In genomic region chr13:92029641-92030040, GRCh38 we compare ENCODE assay signal across 24 cellular contexts.
"Had no signal": no experiment of that assay in that cellular context is flagged by ENCODE, and none has a peak within 500 bp of the region (broad histone marks: within the 10 kb centered on the region; RNA-seq: fewer than 3 reads in every experiment).

No MANE protein-coding gene starts in this region.

- H3K4me1 ChIP-seq: colonic mucosa, esophagus muscularis mucosa, esophagus squamous epithelium, foreskin keratinocyte, gastrocnemius medialis, gastroesophageal sphincter, heart left ventricle, heart right ventricle had no signal

- DNase-seq: colonic mucosa; cortex of kidney; dermis blood vessel endothelial cell; dorsolateral prefrontal cortex; effector CD4-positive, alpha-beta T cell; effector CD8-positive, alpha-beta T cell; effector memory CD4-positive, alpha-beta T cell; effector memory CD8-positive, alpha-beta T cell; endodermal cell; erythroblast; esophagus squamous epithelium; foreskin fibroblast; foreskin keratinocyte; foreskin melanocyte; gastrocnemius medialis; glutamatergic neuron; head of caudate nucleus; heart left ventricle; heart right ventricle had no signal

- H3K27me3 ChIP-seq: colonic mucosa, esophagus muscularis mucosa, esophagus squamous epithelium, foreskin keratinocyte, gastrocnemius medialis, gastroesophageal sphincter, heart left ventricle, heart right ventricle had no signal

- H3K36me3 ChIP-seq: colonic mucosa, esophagus muscularis mucosa, esophagus squamous epithelium, gastrocnemius medialis, gastroesophageal sphincter, heart left ventricle, heart right ventricle had no signal

- H3K9me3 ChIP-seq: colonic mucosa, esophagus muscularis mucosa, esophagus squamous epithelium, gastrocnemius medialis, heart left ventricle had no signal

- H3K27ac ChIP-seq: colonic mucosa, coronary artery, dorsolateral prefrontal cortex, epithelial cell of prostate, esophagus muscularis mucosa, esophagus squamous epithelium, foreskin keratinocyte, gastrocnemius medialis, gastroesophageal sphincter, heart left ventricle, heart right ventricle had no signal

- H3K4me3 ChIP-seq: colonic mucosa, coronary artery, dorsolateral prefrontal cortex, esophagus muscularis mucosa, esophagus squamous epithelium, gastrocnemius medialis, gastroesophageal sphincter, heart left ventricle, heart right ventricle had no signal

- ATAC-seq: effector memory CD8-positive, alpha-beta T cell; esophagus mucosa; foreskin keratinocyte; gastrocnemius medialis; gastroesophageal sphincter; heart left ventricle; heart right ventricle had no signal
